8 cellular contexts compared by ENCODE assay signal in the genomic region with DNA sequence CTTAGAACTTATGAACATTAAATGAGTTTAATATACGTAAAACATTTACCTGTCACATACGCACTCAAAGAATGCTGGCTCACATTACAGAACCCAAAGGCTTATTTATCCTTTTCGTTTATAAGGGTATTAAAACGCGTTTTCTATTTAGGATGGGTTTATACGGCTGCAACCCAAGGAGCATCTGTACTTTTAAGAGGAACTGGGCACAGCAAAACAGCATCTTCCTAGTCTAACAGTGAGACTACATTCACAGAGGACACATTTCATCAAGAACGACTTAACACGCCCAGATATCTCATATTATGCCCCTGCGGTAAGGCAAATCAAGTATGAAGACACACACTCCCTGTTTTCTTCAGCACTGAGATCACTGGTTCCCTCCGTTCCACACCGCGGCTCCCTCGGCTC. TPM values are rescaled to one million over a fixed set of nuclear protein-coding genes. Genes with fewer than 3 reads are reported as not detected.
DNase-seq lines count a peak whose midpoint lies in the region; ATAC-seq and TF ChIP-seq lines count a peak whose summit lies in the region.

No MANE protein-coding gene starts in this region.

- peak; percentile 28 for ATAC-seq in GM21825 (IDR thresholded peaks at IDR 0.05; ENCODE audit: unreplicated experiment)
- ATAC-seq in natural killer cell, result peak in 1 of 3 donors; percentile 34
- ATAC-seq in GM18870 (IDR thresholded peaks at IDR 0.05; ENCODE audit: unreplicated experiment), result no peak

- no peaks in the 10 kb centered on the region; the same call in 1 of the 2 replicates for H3F3A ChIP-seq in Loucy (ENCODE audit: low read depth)

- peak overlapping the region; percentile 95 for H3K4me3 Mint-ChIP-seq in natural killer cell

- no peaks in the 10 kb centered on the region for H3K36me3 ChIP-seq in Loucy (ENCODE audit: insufficient read depth, low read length)

- peaks cover 40% of the 10 kb centered on the region for H4K20me1 ChIP-seq in Loucy (ENCODE audit: insufficient read depth, low read length, poor library complexity, severe bottlenecking)

- intact Hi-C loops in natural killer cell (cut with micrococcal nuclease), result loop anchor here (1.0 to 10.0 kb wide), 3 partner anchors 69 to 726 kb away; a partner anchor contains a TSS

- no peaks in the 10 kb centered on the region for H3K9me3 ChIP-seq in Loucy (ENCODE audit: insufficient read depth, low read depth, low read length)

- H3K36me3 Mint-ChIP-seq in natural killer cell, result no peaks in the 10 kb centered on the region

- no peaks in the 10 kb centered on the region for H3K9me2 ChIP-seq in Loucy (replicated peaks; ENCODE audit: low read depth, low read length)

- H2AFZ ChIP-seq in Loucy (ENCODE audit: low read length), result peak overlapping the region; percentile 96

- peak overlapping the region; percentile 68 for H3K4me2 ChIP-seq in Loucy (ENCODE audit: low read depth, low read length, poor library complexity, severe bottlenecking)

- no peaks in the 10 kb centered on the region for H3K27me3 Mint-ChIP-seq in natural killer cell (ENCODE audit: low read depth in 2 of 2)

- H3K4me1 Mint-ChIP-seq in natural killer cell, result peaks cover 41% of the 10 kb centered on the region in 2 donors

- H3K27ac Mint-ChIP-seq in natural killer cell, result peak overlapping the region; percentile 94 to 99

- H3K4me3 ChIP-seq in GM12875 (ENCODE audit: low read depth, low read length), result peak overlapping the region; percentile 95
- peak overlapping the region; percentile 87 for H3K4me3 ChIP-seq in Loucy (ENCODE audit: low read length, poor library complexity, severe bottlenecking)
- H3K4me3 ChIP-seq in choroid plexus epithelial cell (ENCODE audit: low read depth, low read length), result peak overlapping the region; percentile 80

- TF ChIP-seq CTCF in GM12875 (IDR thresholded peaks at IDR 0.05; ENCODE audit: borderline replicate concordance, insufficient read depth, low read depth, low read length), result no peak
- TF ChIP-seq CTCF in Loucy (conservative IDR thresholded peaks at IDR 0.05; ENCODE audit: low read length), result no peak
- no peak for TF ChIP-seq CTCF in choroid plexus epithelial cell (conservative IDR thresholded peaks at IDR 0.05; ENCODE audit: low read depth, low read length)
- TF ChIP-seq CTCF in natural killer cell (IDR thresholded peaks at IDR 0.05), result no peak

- H3K9me3 Mint-ChIP-seq in natural killer cell, result no peaks in the 10 kb centered on the region

- peak overlapping the region; percentile 98 for H3K9ac ChIP-seq in Loucy (ENCODE audit: low read depth, low read length, poor library complexity, severe bottlenecking)

- H3K79me2 ChIP-seq in Loucy (ENCODE audit: insufficient read depth, low read length), result peaks cover 44% of the 10 kb centered on the region

- peaks cover 32% of the 10 kb centered on the region for H3K4me1 ChIP-seq in Loucy (ENCODE audit: insufficient read depth, low read length, poor library complexity, severe bottlenecking)

- H3K27me3 ChIP-seq in Loucy (ENCODE audit: insufficient read depth, low read length, poor library complexity, severe bottlenecking), result peaks cover 5% of the 10 kb centered on the region

- no peak for DNase-seq in choroid plexus epithelial cell (ENCODE audit: low read depth)
- DNase-seq in natural killer cell, result no peak
- no peak for DNase-seq in NCI-H1930 (lab: John Stamatoyannopoulos, UW)
- DNase-seq in NCI-H1105 (lab: John Stamatoyannopoulos, UW), result no peak

RNA-seq across cellular contexts. Expression of a gene that starts 0.5 kb away (rescaled TPM):
- total RNA-seq in natural killer cell, result 100 to 1,000 TPM; 154 to 178 (median 160) TPM
